Comparison of ENCODE assay signal across 1 cellular context in the genomic region with DNA sequence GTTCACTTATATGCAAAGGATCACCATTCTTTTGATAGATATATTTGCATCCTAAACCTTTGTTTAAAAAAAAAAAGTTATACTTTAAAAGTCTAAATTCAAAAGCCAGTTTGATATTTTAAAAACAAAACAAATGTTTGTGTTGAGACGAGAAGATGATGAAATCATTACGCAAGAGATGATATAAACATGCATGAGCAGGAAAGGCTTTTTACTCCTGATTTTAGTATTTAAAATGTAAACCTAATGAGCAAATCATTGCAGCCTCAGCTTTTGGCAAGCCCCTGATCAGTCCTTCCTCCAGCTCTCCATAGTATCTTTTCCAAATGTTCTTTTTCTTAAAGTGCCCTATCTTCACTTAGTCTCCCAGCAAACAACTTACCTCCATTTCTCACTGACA.
TF ChIP-seq lines count a peak whose summit lies in the region.

No MANE protein-coding gene starts in this region.

TF ChIP-seq in H1, 55 proteins besides CTCF, POLR2A, EP300 and RAD21:
- TF ChIP-seq CEBPB (IDR thresholded peaks at IDR 0.05; ENCODE audit: low read depth, low read length) (peak; percentile 95), NANOG (IDR thresholded peaks at IDR 0.05; ENCODE audit: insufficient read depth, low read depth, low read length, poor library complexity, severe bottlenecking) (no peak)
